8 cellular contexts compared by ENCODE assay signal in the genomic region with DNA sequence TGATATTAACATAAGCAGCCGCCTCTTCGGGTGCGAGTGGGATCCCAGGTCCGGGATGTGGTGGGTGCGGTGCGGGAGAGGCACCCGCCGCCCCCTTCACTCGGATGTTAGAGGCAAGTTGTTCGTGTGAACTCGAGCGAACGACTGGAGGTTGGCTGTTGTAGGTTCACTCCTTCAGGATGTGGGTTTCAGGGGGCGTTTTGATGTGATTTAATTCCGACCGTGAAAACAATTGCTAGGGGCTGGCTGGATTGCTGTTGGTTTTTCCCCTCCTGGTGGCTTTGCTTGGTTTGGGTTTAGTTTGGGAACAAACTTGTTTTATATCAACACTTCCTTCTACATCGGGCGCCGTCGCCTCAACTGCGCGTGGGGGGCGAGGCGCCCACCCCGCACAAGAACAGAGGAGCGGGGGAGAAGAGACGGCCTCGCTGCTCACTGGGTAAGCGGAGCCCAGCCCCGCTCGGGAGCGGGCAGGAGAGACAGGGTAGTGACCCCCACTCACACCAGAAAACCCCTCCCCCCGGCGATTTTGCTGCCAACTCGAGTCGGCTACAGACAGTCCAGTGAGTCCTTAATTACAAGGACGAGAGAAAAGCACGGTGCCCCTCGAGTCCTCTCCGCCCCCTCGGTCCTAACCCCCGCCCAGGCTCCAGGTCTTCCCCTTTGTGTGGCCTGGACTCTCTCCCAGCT. TPM values are rescaled to one million over a fixed set of nuclear protein-coding genes. Genes with fewer than 3 reads are reported as not detected.
DNase-seq lines count a peak whose midpoint lies in the region; ATAC-seq and TF ChIP-seq lines count a peak whose summit lies in the region.

No MANE protein-coding gene starts in this region.

- ATAC-seq in thoracic aorta (ENCODE audit: insufficient number of reproducible peaks, low FRiP score, low read depth) (no peak), GM18519 (IDR thresholded peaks at IDR 0.05; ENCODE audit: low FRiP score, unreplicated experiment) (no peak), GM21786 (IDR thresholded peaks at IDR 0.05; ENCODE audit: unreplicated experiment) (no peak), left colon (no peak)

- H3K27ac ChIP-seq in mesodermal cell (ENCODE audit: low read depth, low read length, severe bottlenecking) (peak overlapping the region; percentile 93), thoracic aorta (no peak overlapping the region)

- H3K9me3 ChIP-seq in mesodermal cell (ENCODE audit: control insufficient read depth, low read length), result no peaks in the 10 kb centered on the region
- H3K9me3 ChIP-seq in thoracic aorta, result no peaks in the 10 kb centered on the region

- TF ChIP-seq CTCF in thoracic aorta (IDR thresholded peaks at IDR 0.05), result no peak

- H3K36me3 ChIP-seq in mesodermal cell (ENCODE audit: control insufficient read depth, insufficient read depth, low read length) (no peaks in the 10 kb centered on the region), thoracic aorta (no peaks in the 10 kb centered on the region)

- H3K4me1 ChIP-seq in mesodermal cell (ENCODE audit: control insufficient read depth, insufficient read depth, low read length, poor library complexity, severe bottlenecking) (peaks cover 26% of the 10 kb centered on the region), thoracic aorta (ENCODE audit: control insufficient read depth in 1 of 2, low read depth in 2 of 2) (peaks cover 16 to 36% of the 10 kb centered on the region in 2 donors)

- peak; percentile 15 for DNase-seq in NCI-H82 (lab: John Stamatoyannopoulos, UW)
- no peak for DNase-seq in NCI-H82 treated with DMSO at 0.1 percent for 48 hours (lab: John Stamatoyannopoulos, UW; ENCODE audit: unreplicated experiment)
- peak; percentile 58 for DNase-seq in activated naive CD4-positive, alpha-beta T cell treated with Interleukin-2 at 50 U/mL for 16 hours
- no peak for DNase-seq in thoracic aorta (ENCODE audit: low spot score)
- no peak for DNase-seq in left colon

- intact Hi-C loops in left colon (cut with DNase I, micrococcal nuclease), result no loop called here

- H3K27me3 ChIP-seq in thoracic aorta (replicated peaks; ENCODE audit: insufficient read depth), result peaks cover 32% of the 10 kb centered on the region

- WGBS in mesodermal cell (ENCODE audit: insufficient coverage in 2 of 2), 2 experiments, result 0% methylated on average over 16 to 24 of the region's 42 CpGs

- H3K4me3 ChIP-seq in mesodermal cell (ENCODE audit: extremely low read depth, insufficient read depth, low read length, poor library complexity, severe bottlenecking) (peak overlapping the region; percentile 45), thoracic aorta (peak overlapping the region; percentile 88)

RNA-seq across cellular contexts. Expression of gene LEF1, which starts 3.0 kb away (rescaled TPM):
- polyA plus RNA-seq in mesodermal cell (2013, experiment 1 of 2), result 149 TPM
- polyA plus RNA-seq in mesodermal cell (2013, experiment 2 of 2), result 176 TPM
- total RNA-seq in thoracic aorta (1 to 10 TPM in 1 of 2 donors, under 1 TPM in 1; 0.54 to 3.2 TPM), left colon (1 to 10 TPM; 1.4 to 2.3 TPM)

Comparison
In these comparisons a context has a peak if more than half of its experiments do, and no peak if none do; other contexts are left out.
1. DNase-seq: peak in NCI-H82 (single experiment) and activated naive CD4-positive, alpha-beta T cell treated with Interleukin-2 at 50 U/mL for 16 hours (single experiment); none in NCI-H82 treated with DMSO at 0.1 percent for 48 hours (single experiment), thoracic aorta (single experiment) and left colon (0 of 2).